In the genomic region with DNA sequence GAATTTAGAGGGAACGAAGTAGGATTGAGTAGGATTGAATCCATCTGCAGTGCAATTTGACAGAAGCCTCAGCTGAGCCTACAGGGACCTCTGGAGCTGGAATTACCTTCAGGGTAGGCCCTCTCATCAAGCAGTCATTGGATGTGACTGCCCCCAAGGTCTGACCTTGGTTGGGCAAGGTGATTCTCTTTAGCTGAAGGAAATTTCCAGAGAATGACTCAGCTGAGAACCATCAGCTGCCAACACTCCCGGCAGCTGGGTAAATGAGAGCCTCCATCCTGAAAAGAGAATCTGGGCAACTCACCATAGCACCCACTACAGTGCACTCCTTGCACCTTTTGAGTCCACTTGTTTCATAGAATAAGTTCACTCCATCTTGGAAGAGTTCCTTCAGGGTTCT, we compare ENCODE assay signal across 15 cellular contexts.
DNase-seq lines count a peak whose midpoint lies in the region; ATAC-seq and TF ChIP-seq lines count a peak whose summit lies in the region.
"Had no signal": no experiment of that assay in that cellular context is flagged by ENCODE, and none has a peak within 500 bp of the region (broad histone marks: within the 10 kb centered on the region; RNA-seq: fewer than 3 reads in every experiment).

No MANE protein-coding gene starts in this region.

- H3K4me3 ChIP-seq in PC-3 (ENCODE audit: low read length) (no peak overlapping the region), mammary epithelial cell (replicated peaks in 1 of 3; ENCODE audit: insufficient read depth in 1 of 3, low read depth in 2 of 3, low read length in 3 of 3) (no peak overlapping the region), OCI-LY7 (ENCODE audit: low read depth, low read length, poor library complexity, severe bottlenecking) (no peak overlapping the region)
- H3K4me3 ChIP-seq: ovary had no signal

- no peaks in the 10 kb centered on the region for H3K27me3 ChIP-seq in PC-3 (ENCODE audit: low read length)
- no peaks in the 10 kb centered on the region for H3K27me3 ChIP-seq in mammary epithelial cell (ENCODE audit: insufficient read depth, low read length)
- H3K27me3 ChIP-seq: ovary had no signal

- BruUV-seq in PC-3 (replicated peaks; lab: Mats Ljungman, UMichigan) (no TSS peak), mammary epithelial cell (replicated peaks; lab: Mats Ljungman, UMichigan) (no TSS peak), OCI-LY7 (replicated peaks; lab: Mats Ljungman, UMichigan) (no TSS peak)

- CTCF ChIA-PET in PC-3 (lab: Charles Lee), result interaction anchor here (0.7 to 1.1 kb wide), 2 partner anchors 69 to 85 kb away, joined by 3 to 5 read pairs; no protein-coding TSS in a partner anchor
- CTCF ChIA-PET in mammary epithelial cell (lab: Charles Lee; ENCODE audit: low non-redundant PET), result no interaction called here
- CTCF ChIA-PET in OCI-LY7 (lab: Charles Lee; ENCODE audit: unreplicated experiment), result no interaction called here

- POLR2A ChIA-PET in PC-3 (lab: Charles Lee; ENCODE audit: unreplicated experiment), result interaction anchor here (0.9 kb wide), 1 partner anchor 67 kb away, joined by 3 read pairs; no protein-coding TSS in a partner anchor
- POLR2A ChIA-PET in OCI-LY7 (lab: Charles Lee), result no interaction called here

- in situ Hi-C loops in mammary epithelial cell (cut with MboI; ENCODE audit: low sequenced_read_pairs in 2 of 2), result no loop called here

- dilution Hi-C loops in mammary epithelial cell (cut with HindIII; ENCODE audit: low sequenced_read_pairs), result no loop called here

- H3K4me1 ChIP-seq in PC-3 (ENCODE audit: insufficient read depth, low read length) (peaks cover 19% of the 10 kb centered on the region), mammary epithelial cell (ENCODE audit: insufficient read depth, low read length) (peaks cover 19% of the 10 kb centered on the region), OCI-LY7 (ENCODE audit: insufficient read depth, low read length, poor library complexity, severe bottlenecking) (no peaks in the 10 kb centered on the region)

- H3F3A ChIP-seq in PC-3 (ENCODE audit: low read length, unreplicated experiment), result no peaks in the 10 kb centered on the region

- intact Hi-C loops in PC-3 (cut with micrococcal nuclease) (loop anchor here (5.0 to 10.0 kb wide), 3 partner anchors 114 to 316 kb away; partner anchors contain the start of genes BRIP1 and MED13), mammary epithelial cell (cut with micrococcal nuclease) (loop anchor here (2.0 to 10.0 kb wide), 3 partner anchors 70 to 541 kb away; partner anchors contain the start of gene BRIP1), OCI-LY7 (cut with micrococcal nuclease; ENCODE audit: unreplicated experiment) (no loop called here)

- no peaks in the 10 kb centered on the region for H4K20me1 ChIP-seq in PC-3 (ENCODE audit: low read length)
- H4K20me1 ChIP-seq in mammary epithelial cell (ENCODE audit: insufficient read depth, low read length), result no peaks in the 10 kb centered on the region
- no peaks in the 10 kb centered on the region for H4K20me1 ChIP-seq in OCI-LY7 (ENCODE audit: insufficient read depth, low read length)

- H3K79me2 ChIP-seq in PC-3 (ENCODE audit: low read length) (no peaks in the 10 kb centered on the region), mammary epithelial cell (ENCODE audit: insufficient read depth, low read length) (no peaks in the 10 kb centered on the region), OCI-LY7 (ENCODE audit: insufficient read depth, low read depth, low read length) (no peaks in the 10 kb centered on the region)

- H3K9ac ChIP-seq in PC-3 (ENCODE audit: low read length) (peak overlapping the region; percentile 10; the same call in 1 of the 2 replicates), mammary epithelial cell (ENCODE audit: insufficient read depth, low read length) (no peak overlapping the region)

- H3K9me3 ChIP-seq in PC-3 (ENCODE audit: low read length) (no peaks in the 10 kb centered on the region), mammary epithelial cell (replicated peaks; ENCODE audit: insufficient read depth, low read length) (peaks cover 10% of the 10 kb centered on the region), OCI-LY7 (ENCODE audit: low read length) (no peaks in the 10 kb centered on the region)

- WGBS in mammary epithelial cell (ENCODE audit: low coverage, missing lambda C conversion rate), result 33% methylated on average over 2 of the region's 2 CpGs

- no peak for TF ChIP-seq CTCF in PC-3 (conservative IDR thresholded peaks at IDR 0.05; ENCODE audit: low read depth, low read length)
- no peak for TF ChIP-seq CTCF in mammary epithelial cell (conservative IDR thresholded peaks at IDR 0.05 in 1 of 2, IDR thresholded peaks at IDR 0.05 in 1 of 2; ENCODE audit: extremely low read depth in 1 of 2, insufficient read depth in 1 of 2, low read depth in 1 of 2, low read length in 2 of 2)
- no peak for TF ChIP-seq CTCF in OCI-LY7 (conservative IDR thresholded peaks at IDR 0.05; ENCODE audit: low read length)

- DNase-seq in DMS53 treated with DMSO at 0.1 percent for 48 hours (lab: John Stamatoyannopoulos, UW; ENCODE audit: unreplicated experiment) (peak; percentile 3), PC-3 (peak; percentile 68), mammary epithelial cell (peak; percentile 87), kidney glomerular epithelial cell (lab: John Stamatoyannopoulos, UW) (peak; percentile 33), OCI-LY7 (ENCODE audit: low spot score) (no peak), MV-4-11 (lab: John Stamatoyannopoulos, UW) (no peak)
- no peak for DNase-seq in activated CD4-positive, alpha-beta T cell treated with anti-CD3 and anti-CD28 coated beads for 48 hours
- DNase-seq: activated CD4-positive, alpha-beta T cell treated with anti-CD3 and anti-CD28 coated beads, Interleukin-2, amount 50 U/mL, for 48 hours; MM.1S; NCI-H2107; ovary; SHP77 treated with DMSO at 0.1 percent for 48 hours had no signal

- H3K9me2 ChIP-seq in PC-3 (replicated peaks; ENCODE audit: low read length), result no peaks in the 10 kb centered on the region
- H3K9me2 ChIP-seq in OCI-LY7 (ENCODE audit: insufficient read depth, low read length), result no peaks in the 10 kb centered on the region

- ATAC-seq in PC-3 (peak; percentile 48), GM19351 (IDR thresholded peaks at IDR 0.05; ENCODE audit: unreplicated experiment) (no peak)
- ATAC-seq: activated T-helper 17 cell treated with anti-CD3 and anti-CD28 coated beads, Interleukin-2, amount 50 U/mL, for 72 hours had no signal

- H3K4me2 ChIP-seq in PC-3 (ENCODE audit: low read length), result peak overlapping the region; percentile 1; the same call in 1 of the 2 replicates
- H3K4me2 ChIP-seq in mammary epithelial cell (ENCODE audit: insufficient read depth, low read depth, low read length), result peak overlapping the region; percentile 18
- H3K4me2 ChIP-seq in OCI-LY7 (ENCODE audit: low read length), result no peak overlapping the region

- H3K27ac ChIP-seq in PC-3 (ENCODE audit: low read length), result peak overlapping the region; percentile 31
- H3K27ac ChIP-seq in mammary epithelial cell (ENCODE audit: insufficient read depth, low read depth, low read length), result peak overlapping the region; percentile 1
- H3K27ac ChIP-seq in OCI-LY7 (ENCODE audit: low read depth, low read length, poor library complexity, severe bottlenecking), result no peak overlapping the region
- H3K27ac ChIP-seq: HL-60, ovary had no signal

- H3K36me3 ChIP-seq in PC-3 (ENCODE audit: low read depth, low read length), result no peaks in the 10 kb centered on the region
- no peaks in the 10 kb centered on the region for H3K36me3 ChIP-seq in mammary epithelial cell (ENCODE audit: insufficient read depth, low read length)
- no peaks in the 10 kb centered on the region for H3K36me3 ChIP-seq in OCI-LY7 (ENCODE audit: insufficient read depth, low read length)
- H3K36me3 ChIP-seq: ovary had no signal

- peak overlapping the region; percentile 50 for H2AFZ ChIP-seq in PC-3 (ENCODE audit: low read length)
- H2AFZ ChIP-seq in mammary epithelial cell (ENCODE audit: low read depth, low read length), result peak overlapping the region; percentile 43
- H2AFZ ChIP-seq in OCI-LY7 (ENCODE audit: low read length), result no peak overlapping the region

Comparison
In these comparisons a context has a peak if more than half of its experiments do, and no peak if none do; other contexts are left out.
1. DNase-seq: peak in DMS53 treated with DMSO at 0.1 percent for 48 hours (single experiment), PC-3 (single experiment), mammary epithelial cell (single experiment) and kidney glomerular epithelial cell (single experiment); none in OCI-LY7 (single experiment), MV-4-11 (single experiment) and activated CD4-positive, alpha-beta T cell treated with anti-CD3 and anti-CD28 coated beads for 48 hours (single experiment).